2 cellular contexts compared by ENCODE assay signal in the genomic region with DNA sequence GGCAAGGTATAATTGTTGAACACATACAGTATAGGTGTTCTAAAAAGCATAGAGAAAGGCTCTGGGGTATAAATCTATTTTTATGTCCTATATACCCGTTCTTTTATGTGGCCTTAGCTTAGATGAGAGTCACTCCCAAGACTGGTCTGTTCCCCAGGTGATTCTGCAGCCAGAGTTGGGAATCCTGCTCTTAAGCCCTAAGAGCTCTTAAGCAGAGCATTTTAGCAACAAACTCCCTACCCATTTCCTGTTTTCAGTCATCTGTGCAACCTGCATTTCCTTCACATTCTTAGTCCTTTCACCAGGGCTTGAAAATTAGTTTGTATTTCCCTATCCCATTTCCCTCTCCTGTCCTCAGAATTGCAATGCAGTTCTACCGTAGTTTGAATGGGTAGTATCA.
TF ChIP-seq lines count a peak whose summit lies in the region.

No MANE protein-coding gene starts in this region.

TF ChIP-seq in GM23338, 12 proteins besides CTCF, POLR2A, EP300 and RAD21 (continued from another document):
- TF ChIP-seq REST (IDR thresholded peaks at IDR 0.05; ENCODE audit: unreplicated experiment) (no peak), ZNF114 (CRISPR knock-in tag; IDR thresholded peaks at IDR 0.05) (no peak), NANOG (IDR thresholded peaks at IDR 0.05; ENCODE audit: borderline replicate concordance) (no peak), POLR2AphosphoS5 (IDR thresholded peaks at IDR 0.05; ENCODE audit: low read depth) (no peak), STAT1 (IDR thresholded peaks at IDR 0.05; ENCODE audit: unreplicated experiment) (no peak)

TF ChIP-seq in H1, 55 proteins besides CTCF, POLR2A, EP300 and RAD21:
- TF ChIP-seq KDM1A (IDR thresholded peaks at IDR 0.05; ENCODE audit: borderline replicate concordance, low read length) (no peak), RBBP5 (IDR thresholded peaks at IDR 0.05; ENCODE audit: borderline replicate concordance, low read depth, low read length) (no peak), SRF (IDR thresholded peaks at IDR 0.05; ENCODE audit: low read depth, low read length) (no peak), GABPA (IDR thresholded peaks at IDR 0.05; ENCODE audit: borderline replicate concordance, insufficient read depth, low read length) (no peak), BCL11A (IDR thresholded peaks at IDR 0.05; ENCODE audit: low read depth in 2 of 2, low read length in 2 of 2) (no peak), TAF7 (optimal IDR thresholded peaks at IDR 0.05; ENCODE audit: borderline replicate concordance, low read depth, low read length) (no peak), HDAC2 (IDR thresholded peaks at IDR 0.05; ENCODE audit: borderline replicate concordance in 1 of 2, low read depth in 2 of 2, low read length in 2 of 2) (no peak), ZNF274 (IDR thresholded peaks at IDR 0.05; ENCODE audit: borderline replicate concordance, extremely low read depth, low read length) (no peak)
- TF ChIP-seq, protein P1, sequence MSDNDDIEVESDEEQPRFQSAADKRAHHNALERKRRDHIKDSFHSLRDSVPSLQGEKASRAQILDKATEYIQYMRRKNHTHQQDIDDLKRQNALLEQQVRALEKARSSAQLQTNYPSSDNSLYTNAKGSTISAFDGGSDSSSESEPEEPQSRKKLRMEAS (IDR thresholded peaks at IDR 0.05), result no peak
- TF ChIP-seq, protein P2, sequence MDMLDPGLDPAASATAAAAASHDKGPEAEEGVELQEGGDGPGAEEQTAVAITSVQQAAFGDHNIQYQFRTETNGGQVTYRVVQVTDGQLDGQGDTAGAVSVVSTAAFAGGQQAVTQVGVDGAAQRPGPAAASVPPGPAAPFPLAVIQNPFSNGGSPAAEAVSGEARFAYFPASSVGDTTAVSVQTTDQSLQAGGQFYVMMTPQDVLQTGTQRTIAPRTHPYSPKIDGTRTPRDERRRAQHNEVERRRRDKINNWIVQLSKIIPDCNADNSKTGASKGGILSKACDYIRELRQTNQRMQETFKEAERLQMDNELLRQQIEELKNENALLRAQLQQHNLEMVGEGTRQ (IDR thresholded peaks at IDR 0.05; ENCODE audit: low read length), result no peak
TF ChIP-seq in H1: peak in this region for 0.
